Comparison of ENCODE assay signal across 29 cellular contexts in the genomic region with DNA sequence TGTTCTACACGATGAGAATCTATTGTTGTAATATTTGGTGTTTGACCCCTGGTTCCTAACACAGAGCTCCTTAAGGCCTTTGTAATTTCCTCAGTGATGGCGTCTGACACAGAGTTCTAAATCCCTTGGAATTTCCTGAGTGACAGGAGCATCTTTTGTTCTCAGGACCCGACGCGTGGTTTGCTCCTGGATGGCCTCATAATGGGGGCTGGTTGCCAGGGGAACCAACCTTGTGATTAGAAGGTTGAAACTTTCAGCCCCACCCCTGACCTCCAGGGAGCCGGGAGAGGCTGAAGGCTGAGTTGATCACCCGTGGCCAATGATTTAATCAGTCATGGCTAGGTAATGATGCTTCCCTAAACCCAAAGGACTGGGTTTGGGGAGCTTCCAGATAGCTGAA. TPM values are rescaled to one million over a fixed set of nuclear protein-coding genes. Genes with fewer than 3 reads are reported as not detected.
DNase-seq lines count a peak whose midpoint lies in the region; ATAC-seq, FAIRE-seq and TF ChIP-seq lines count a peak whose summit lies in the region.
"Had no signal": no experiment of that assay in that cellular context is flagged by ENCODE, and none has a peak within 500 bp of the region (broad histone marks: within the 10 kb centered on the region; RNA-seq: fewer than 3 reads in every experiment).

No MANE protein-coding gene starts in this region.

- no peaks in the 10 kb centered on the region for H3K36me3 Mint-ChIP-seq in type B pancreatic cell
- H3K36me3 Mint-ChIP-seq: activated CD8-positive, alpha-beta memory T cell treated with anti-CD3 and anti-CD28 coated beads, Interleukin-2, amount 10 ng/mL, durations not matched to agents 7 days and 5 days; activated naive CD4-positive, alpha-beta T cell treated with anti-CD3 and anti-CD28 coated beads, Interleukin-2, amount 10 ng/mL, durations not matched to agents 7 days and 5 days had no signal

- no peaks in the 10 kb centered on the region for H3K9me3 Mint-ChIP-seq in type B pancreatic cell
- H3K9me3 Mint-ChIP-seq: activated naive CD4-positive, alpha-beta T cell treated with anti-CD3 and anti-CD28 coated beads, Interleukin-2, amount 10 ng/mL, durations not matched to agents 7 days and 5 days; activated T-cell treated with anti-CD3 and anti-CD28 coated beads, Interleukin-2, amount 50 U/mL, for 72 hours had no signal

- WGBS in HepG2 (ENCODE audit: low lambda C conversion rate), result 21% methylated on average over 7 of the region's 7 CpGs
- 28% methylated on average over 6 of the region's 7 CpGs for WGBS in right lobe of liver (ENCODE audit: insufficient coverage, low coverage, low lambda C conversion rate, missing lambda C conversion rate)

- no peak overlapping the region for H3K9ac ChIP-seq in HepG2 (ENCODE audit: insufficient read depth, low read depth, low read length)
- H3K9ac ChIP-seq: KMS-11 had no signal

- H3K79me2 ChIP-seq in HepG2 (ENCODE audit: insufficient read depth, low read length), result no peaks in the 10 kb centered on the region

- ATAC-seq in HepG2 (no peak), right lobe of liver (no peak), HG03460 (IDR thresholded peaks at IDR 0.05; ENCODE audit: unreplicated experiment) (no peak), GM21367 (IDR thresholded peaks at IDR 0.05; ENCODE audit: unreplicated experiment) (no peak)
- ATAC-seq: A549; activated CD8-positive, alpha-beta memory T cell treated with anti-CD3 and anti-CD28 coated beads, Interleukin-2, amount 10 ng/mL, durations not matched to agents 7 days and 5 days; activated T-cell treated with anti-CD3 and anti-CD28 coated beads, Interleukin-2, amount 50 U/mL, for 72 hours; left lobe of liver; right cardiac atrium had no signal

- FAIRE-seq in HepG2 (lab: Jason Lieb, UNC), result no peak
- FAIRE-seq: A549, endometrium had no signal

- H3K36me3 ChIP-seq in HepG2 (replicated peaks in 1 of 2; ENCODE audit: control insufficient read depth in 1 of 2, insufficient read depth in 2 of 2, low read length in 2 of 2) (no peaks in the 10 kb centered on the region), right lobe of liver (no peaks in the 10 kb centered on the region)
- H3K36me3 ChIP-seq: BE2C, breast epithelium, vagina had no signal

- no peak for TF ChIP-seq RAD21 in HepG2 (CRISPR knock-in tag; IDR thresholded peaks at IDR 0.05)

- TF ChIP-seq CTCF in HepG2 (CRISPR knock-in tag; IDR thresholded peaks at IDR 0.05) (no peak), right lobe of liver (IDR thresholded peaks at IDR 0.05) (no peak), type B pancreatic cell (conservative IDR thresholded peaks at IDR 0.05) (no peak)

- POLR2A ChIA-PET in HepG2 (lab: Yijun Ruan, JAX), result interaction anchor here (0.6 kb wide), 2 partner anchors 266 to 391 kb away, joined by 3 to 4 read pairs; no protein-coding TSS in a partner anchor

- CTCF ChIA-PET in HepG2 (lab: Yijun Ruan, JAX; ENCODE audit: low intra/inter-chr PET ratio, low total read pairs), result no interaction called here

- no peak overlapping the region for H3K4me2 ChIP-seq in HepG2 (ENCODE audit: low read depth, low read length)
- H3K4me2 ChIP-seq: A549, KMS-11 had no signal

- peaks cover 25% of the 10 kb centered on the region for H3K4me1 ChIP-seq in HepG2 (ENCODE audit: insufficient read depth, low read length)
- H3K4me1 ChIP-seq in right lobe of liver, result no peaks in the 10 kb centered on the region
- H3K4me1 ChIP-seq: A549, BE2C, breast epithelium, testis, vagina had no signal

- no peak overlapping the region for H3K4me3 Mint-ChIP-seq in type B pancreatic cell
- H3K4me3 Mint-ChIP-seq: activated CD8-positive, alpha-beta memory T cell treated with anti-CD3 and anti-CD28 coated beads, Interleukin-2, amount 10 ng/mL, durations not matched to agents 7 days and 5 days; activated naive CD4-positive, alpha-beta T cell treated with anti-CD3 and anti-CD28 coated beads, Interleukin-2, amount 10 ng/mL, durations not matched to agents 7 days and 5 days; activated T-cell treated with anti-CD3 and anti-CD28 coated beads, Interleukin-2, amount 50 U/mL, for 72 hours had no signal

- peaks cover 4% of the 10 kb centered on the region for H3K27me3 Mint-ChIP-seq in type B pancreatic cell

- peak overlapping the region; percentile 10 for H3K27ac Mint-ChIP-seq in type B pancreatic cell
- H3K27ac Mint-ChIP-seq: activated CD8-positive, alpha-beta memory T cell treated with anti-CD3 and anti-CD28 coated beads, Interleukin-2, amount 10 ng/mL, durations not matched to agents 7 days and 5 days; activated naive CD4-positive, alpha-beta T cell treated with anti-CD3 and anti-CD28 coated beads, Interleukin-2, amount 10 ng/mL, durations not matched to agents 7 days and 5 days; activated T-cell treated with anti-CD3 and anti-CD28 coated beads, Interleukin-2, amount 50 U/mL, for 72 hours had no signal

- no TSS peak for BruUV-seq in HepG2 (replicated peaks; lab: Mats Ljungman, UMichigan)

- H3K4me1 Mint-ChIP-seq in type B pancreatic cell (ENCODE audit: unreplicated experiment), result peaks cover 24% of the 10 kb centered on the region
- H3K4me1 Mint-ChIP-seq: activated naive CD4-positive, alpha-beta T cell treated with anti-CD3 and anti-CD28 coated beads, Interleukin-2, amount 10 ng/mL, durations not matched to agents 7 days and 5 days had no signal

- H3K27ac ChIP-seq in HepG2 (ENCODE audit: extremely low read length, insufficient read depth, low read length) (no peak overlapping the region), right lobe of liver (no peak overlapping the region)
- H3K27ac ChIP-seq: A549, breast epithelium, KMS-11, testis, vagina had no signal

- TF ChIP-seq POLR2A in HepG2 (IDR thresholded peaks at IDR 0.05; ENCODE audit: insufficient read depth in 1 of 2, low read depth in 2 of 2, low read length in 2 of 2) (no peak), right lobe of liver (IDR thresholded peaks at IDR 0.05) (no peak)

- intact Hi-C loops in HepG2 (cut with micrococcal nuclease; ENCODE audit: unreplicated experiment) (no loop called here), right lobe of liver (cut with DNase I) (no loop called here)

- H3K4me3 ChIP-seq in HepG2 (replicated peaks in 1 of 3; ENCODE audit: insufficient read depth in 1 of 3, low read depth in 2 of 3, low read length in 3 of 3) (no peak overlapping the region), right lobe of liver (no peak overlapping the region)
- H3K4me3 ChIP-seq: A549, breast epithelium, testis, vagina had no signal

- H2AFZ ChIP-seq in HepG2 (ENCODE audit: low read length), result no peak overlapping the region

- DNase-seq in HepG2 (ENCODE audit: low spot score) (no peak), right lobe of liver (no peak), dermis blood vessel endothelial cell (peak; percentile 79), islet precursor cell (peak; percentile 77), type B pancreatic cell (ENCODE audit: extremely low spot score, unreplicated experiment) (no peak), AG08396 (ENCODE audit: low spot score) (no peak)
- DNase-seq: activated CD4-positive, alpha-beta T cell treated with anti-CD3 and anti-CD28 coated beads, Interleukin-2, amount 50 U/mL, for 1 hour; activated CD8-positive, alpha-beta memory T cell treated with anti-CD3 and anti-CD28 coated beads, Interleukin-2, amount 10 ng/mL, durations not matched to agents 7 days and 5 days; activated naive CD4-positive, alpha-beta T cell treated with anti-CD3 and anti-CD28 coated beads, Interleukin-2, amount 10 ng/mL, durations not matched to agents 7 days and 5 days; activated T-cell treated with anti-CD3 and anti-CD28 coated beads, Interleukin-2, amount 50 U/mL, for 72 hours; amniotic stem cell; BE2C; DMS79 treated with DMSO at 0.1 percent for 48 hours; HCEC 1CT; mesenchymal stem cell; NCI-H1694; NCI-H226; NCI-H82; right cardiac atrium; stimulated activated naive CD4-positive, alpha-beta T cell treated with Interleukin-2 at 50 U/mL for 16 hours; testis had no signal

- H3K9me3 ChIP-seq in HepG2 (ENCODE audit: low read length), result no peaks in the 10 kb centered on the region
- H3K9me3 ChIP-seq in right lobe of liver, result no peaks in the 10 kb centered on the region
- H3K9me3 ChIP-seq: A549, BE2C, breast epithelium, testis, vagina had no signal

- TF ChIP-seq EP300 in HepG2 (IDR thresholded peaks at IDR 0.05; ENCODE audit: low read depth in 2 of 2, low read length in 2 of 2) (no peak), HepG2 (CRISPR knock-in tag; IDR thresholded peaks at IDR 0.05; ENCODE audit: borderline replicate concordance) (no peak)

- in situ Hi-C loops in HepG2 (cut with HindIII; ENCODE audit: extremely low pct_ligation_motif_present, low pct_unique_long_range_greater_than_20kb), result loop anchor here (25.0 kb wide), 1 partner anchor 206 kb away; a partner anchor contains a TSS

- H3K27me3 ChIP-seq in HepG2 (ENCODE audit: control insufficient read depth in 1 of 2, insufficient read depth in 2 of 2, low read length in 2 of 2) (peaks cover 0 to 12% of the 10 kb centered on the region in 2 experiments; a peak in 3 of 5 replicates), right lobe of liver (no peaks in the 10 kb centered on the region)
- H3K27me3 ChIP-seq: breast epithelium, testis, vagina had no signal

- no peaks in the 10 kb centered on the region for H4K20me1 ChIP-seq in HepG2 (ENCODE audit: insufficient read depth, low read length)

RNA-seq across cellular contexts. Expression of a gene that starts 20.5 kb away (rescaled TPM):
- total RNA-seq in HepG2 (2016; rRNA removed; fragmentation: Illumina TruSeq; extraction: Trizol) (25.9 and 26.7 TPM in 2 replicates), right lobe of liver (1 to 10 TPM; 2.5 to 6.1 (median 4.8) TPM), dermis blood vessel endothelial cell (17.8 and 27.9 TPM in 2 replicates), type B pancreatic cell (ENCODE audit: low replicate concordance) (14.1 and 19.8 TPM in 2 replicates)
- 20.4 and 21.1 TPM in 2 replicates for total RNA-seq in HepG2 (2016; cell fraction: cytosol; rRNA removed; fragmentation: Illumina TruSeq; extraction: Trizol; ENCODE audit: low read depth)
- total RNA-seq in HepG2 (2016; cell fraction: insoluble cytoplasmic fraction; rRNA removed; fragmentation: Illumina TruSeq; extraction: Trizol), result 26.5 and 28.9 TPM in 2 replicates
- total RNA-seq in HepG2 (2016; cell fraction: membrane; rRNA removed; fragmentation: Illumina TruSeq; extraction: Trizol), result 14.9 and 18.4 TPM in 2 replicates
- total RNA-seq in HepG2 (2016; cell fraction: nucleus; rRNA removed; fragmentation: Illumina TruSeq; extraction: Trizol), result 34.7 and 40.8 TPM in 2 replicates
- 23.5 and 27.2 TPM in 2 replicates for polyA plus RNA-seq in HepG2 (2011; rRNA removed)
- polyA plus RNA-seq in HepG2 (2011; cell fraction: cytosol; rRNA removed), result 16.3 and 20.3 TPM in 2 replicates
- 66.0 and 71.0 TPM in 2 replicates for polyA plus RNA-seq in HepG2 (2011; cell fraction: nucleus; rRNA removed)
- 14.2 and 16.6 TPM in 2 replicates for polyA plus RNA-seq in HepG2 (2012)
- 2.1 and 2.4 TPM in 2 replicates for polyA plus RNA-seq in HepG2 (2016; cell fraction: cytosol; fragmentation: Illumina TruSeq; extraction: Trizol; ENCODE audit: low read depth)
- 16.5 and 16.7 TPM in 2 replicates for polyA plus RNA-seq in HepG2 (2016; cell fraction: insoluble cytoplasmic fraction; fragmentation: Illumina TruSeq; extraction: Trizol; ENCODE audit: low read depth)
- polyA plus RNA-seq in HepG2 (2016; cell fraction: membrane; fragmentation: Illumina TruSeq; extraction: Trizol; ENCODE audit: low read depth), result 5.2 and 5.4 TPM in 2 replicates
- polyA plus RNA-seq in HepG2 (2016; cell fraction: nucleus; fragmentation: Illumina TruSeq; extraction: Trizol; ENCODE audit: insufficient read depth, low read depth), result 69.3 and 73.3 TPM in 2 replicates
- polyA minus RNA-seq in HepG2 (2011; rRNA and poly(A)+ RNA removed; ENCODE audit: low replicate concordance), result 7.4 and 27.1 TPM in 2 replicates
- 10.5 and 10.6 TPM in 2 replicates for polyA minus RNA-seq in HepG2 (2011; cell fraction: cytosol; rRNA and poly(A)+ RNA removed)
- polyA minus RNA-seq in HepG2 (2011; cell fraction: nucleus; rRNA and poly(A)+ RNA removed), result 25.5 and 34.3 TPM in 2 replicates

Comparison
In these comparisons a context has a peak if more than half of its experiments do, and no peak if none do; other contexts are left out.
1. DNase-seq: peak in dermis blood vessel endothelial cell (single experiment) and islet precursor cell (single experiment); none in HepG2 (single experiment), right lobe of liver (0 of 3), type B pancreatic cell (single experiment) and AG08396 (single experiment).